Comparison of ENCODE assay signal across 14 cellular contexts in the genomic region with DNA sequence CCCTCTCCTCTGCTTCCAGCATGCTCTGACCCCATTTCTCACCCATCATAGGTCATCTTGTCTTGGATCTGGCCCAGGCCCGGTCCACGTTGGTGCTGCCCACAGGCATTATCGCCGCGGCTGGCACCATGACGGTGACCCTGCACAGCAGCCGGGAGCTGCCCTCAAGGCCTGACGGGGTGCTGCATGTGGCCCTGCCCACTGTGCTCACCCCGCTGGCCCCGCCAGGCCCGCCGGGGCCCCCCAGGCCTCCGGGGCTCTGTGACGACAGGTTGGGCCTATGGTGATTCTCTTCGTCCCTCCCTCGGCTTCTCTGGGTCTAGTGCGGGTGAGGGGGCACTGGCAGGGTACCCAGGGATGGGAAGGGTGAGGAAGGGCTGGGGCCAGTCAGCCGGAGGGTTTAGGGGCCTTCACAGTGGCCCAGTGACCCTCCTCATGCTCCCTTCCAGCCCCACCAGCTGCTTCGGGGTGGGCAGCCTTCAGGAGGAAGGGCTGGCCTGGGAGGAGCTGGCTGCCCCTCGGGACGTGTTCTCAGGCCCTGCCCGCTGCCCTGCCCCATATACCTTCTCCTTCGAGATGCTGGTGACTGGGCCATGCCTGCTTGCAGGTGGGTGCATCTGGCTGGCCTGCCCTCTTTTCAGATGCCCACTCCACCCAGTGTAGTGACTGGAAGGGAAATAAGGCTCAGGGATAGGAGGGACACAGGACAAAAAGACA. TPM values are rescaled to one million over a fixed set of nuclear protein-coding genes. Genes with fewer than 3 reads are reported as not detected.
DNase-seq lines count a peak whose midpoint lies in the region; ATAC-seq and TF ChIP-seq lines count a peak whose summit lies in the region.
"Had no signal": no experiment of that assay in that cellular context is flagged by ENCODE, and none has a peak within 500 bp of the region (broad histone marks: within the 10 kb centered on the region; RNA-seq: fewer than 3 reads in every experiment).

No MANE protein-coding gene starts in this region.

- H3K4me3 ChIP-seq in BLaER1 treated with 17β-estradiol and CSF1 and Interleukin-3, amounts not matched to agents 10 nM and 100 nM: no peak overlapping the region
- H3K4me3 ChIP-seq in endocrine pancreas (ENCODE audit: control insufficient read depth, insufficient read depth, low read length) (no peak overlapping the region), osteoblast (ENCODE audit: insufficient read depth, low read length) (no peak overlapping the region)
- H3K4me3 ChIP-seq: GM12878 had no signal

- H3K27ac Mint-ChIP-seq in T-helper 2 cell treated with Interferon-gamma antibody and Interleukin-4, amounts not matched to agents 5 μg/mL and 100 μg/mL, for 36 hours: no peak overlapping the region
- H3K27ac Mint-ChIP-seq: CD4-positive, alpha-beta memory T cell had no signal

- no peaks in the 10 kb centered on the region for H3K9me3 Mint-ChIP-seq in T-helper 2 cell treated with Interferon-gamma antibody and Interleukin-4, amounts not matched to agents 5 μg/mL and 100 μg/mL, for 36 hours

- peak; percentile 4 for DNase-seq in H4 (ENCODE audit: low spot score)
- DNase-seq in osteoblast (ENCODE audit: insufficient read length, low spot score, missing footprints): peak; percentile 65
- no peak for DNase-seq in T-helper 2 cell treated with Interferon-gamma antibody and Interleukin-4, amounts not matched to agents 5 μg/mL and 100 μg/mL, for 36 hours (ENCODE audit: low spot score)
- no peak for DNase-seq in AG20443 (ENCODE audit: low spot score)
- no peak for DNase-seq in cerebellar nuclear complex (lab: John Stamatoyannopoulos, UW)
- DNase-seq: CD4-positive, alpha-beta memory T cell; HCEC 1CT had no signal

- peaks cover 41 to 47% (median 45%) of the 10 kb centered on the region in 11 experiments for H3K27me3 ChIP-seq in BLaER1 treated with 17β-estradiol and CSF1 and Interleukin-3, amounts not matched to agents 10 nM and 100 nM
- H3K27me3 ChIP-seq in endocrine pancreas (ENCODE audit: control insufficient read depth, insufficient read depth, low read length): no peaks in the 10 kb centered on the region
- H3K27me3 ChIP-seq in osteoblast (ENCODE audit: insufficient read depth, low read length): peaks cover 50% of the 10 kb centered on the region

- peak overlapping the region in 2 of 11 experiments; percentile 9 to 16; a peak in 2 of 22 replicates for H3K9ac ChIP-seq in BLaER1 treated with 17β-estradiol and CSF1 and Interleukin-3, amounts not matched to agents 10 nM and 100 nM
- peak overlapping the region; percentile 61 for H3K9ac ChIP-seq in endocrine pancreas (ENCODE audit: control insufficient read depth, insufficient read depth, low read length)

- peaks cover 50 to 97% (median 80%) of the 10 kb centered on the region in 10 experiments for H3K4me1 ChIP-seq in BLaER1 treated with 17β-estradiol and CSF1 and Interleukin-3, amounts not matched to agents 10 nM and 100 nM
- H3K4me1 ChIP-seq in endocrine pancreas (ENCODE audit: control insufficient read depth, insufficient read depth, low read length) (peaks cover 13% of the 10 kb centered on the region), osteoblast (ENCODE audit: insufficient read depth, low read length) (no peaks in the 10 kb centered on the region)

- H3K4me1 Mint-ChIP-seq in T-helper 2 cell treated with Interferon-gamma antibody and Interleukin-4, amounts not matched to agents 5 μg/mL and 100 μg/mL, for 36 hours (ENCODE audit: low read depth): peaks cover 4% of the 10 kb centered on the region

- no peaks in the 10 kb centered on the region for H3K36me3 ChIP-seq in BLaER1 treated with 17β-estradiol and CSF1 and Interleukin-3, amounts not matched to agents 10 nM and 100 nM
- H3K36me3 ChIP-seq in endocrine pancreas (ENCODE audit: control insufficient read depth, insufficient read depth, low read length) (no peaks in the 10 kb centered on the region), osteoblast (ENCODE audit: insufficient read depth, low read length) (no peaks in the 10 kb centered on the region)

- no peak for TF ChIP-seq CTCF in osteoblast (IDR thresholded peaks at IDR 0.05; ENCODE audit: extremely low read depth, low read depth, low read length)

- ATAC-seq in GM18517 (IDR thresholded peaks at IDR 0.05; ENCODE audit: unreplicated experiment): no peak

- no peak overlapping the region for H3K27ac ChIP-seq in BLaER1 treated with 17β-estradiol and CSF1 and Interleukin-3, amounts not matched to agents 10 nM and 100 nM
- no peak overlapping the region for H3K27ac ChIP-seq in osteoblast (ENCODE audit: low read depth, low read length)
- H3K27ac ChIP-seq: HL-60 had no signal

- H4K20me1 ChIP-seq in BLaER1 treated with 17β-estradiol and CSF1 and Interleukin-3, amounts not matched to agents 10 nM and 100 nM: peaks cover 0 to 72% (median 41%) of the 10 kb centered on the region in 11 experiments; a peak in 19 of 22 replicates
- no peaks in the 10 kb centered on the region for H4K20me1 ChIP-seq in osteoblast (ENCODE audit: insufficient read depth, low read length)

- H3K4me2 ChIP-seq in BLaER1 treated with 17β-estradiol and CSF1 and Interleukin-3, amounts not matched to agents 10 nM and 100 nM: peak overlapping the region in 9 of 11 experiments; percentile 64 to 98 (median 93); a peak in 17 of 22 replicates
- H3K4me2 ChIP-seq in osteoblast (ENCODE audit: insufficient read depth, low read length): no peak overlapping the region

- no peaks in the 10 kb centered on the region for H3K79me2 ChIP-seq in osteoblast (ENCODE audit: insufficient read depth, low read length)

- no peaks in the 10 kb centered on the region for H3K36me3 Mint-ChIP-seq in T-helper 2 cell treated with Interferon-gamma antibody and Interleukin-4, amounts not matched to agents 5 μg/mL and 100 μg/mL, for 36 hours (ENCODE audit: low read depth)
- H3K36me3 Mint-ChIP-seq: CD4-positive, alpha-beta memory T cell had no signal

- no peak overlapping the region for H2AFZ ChIP-seq in osteoblast (ENCODE audit: low read length)

- no peaks in the 10 kb centered on the region for H3K9me3 ChIP-seq in BLaER1 treated with 17β-estradiol and CSF1 and Interleukin-3, amounts not matched to agents 10 nM and 100 nM (replicated peaks in 1 of 11)
- no peaks in the 10 kb centered on the region for H3K9me3 ChIP-seq in endocrine pancreas (ENCODE audit: control insufficient read depth, low read length)
- H3K9me3 ChIP-seq in osteoblast (ENCODE audit: low read depth, low read length): no peaks in the 10 kb centered on the region

- no peak overlapping the region for H3K4me3 Mint-ChIP-seq in T-helper 2 cell treated with Interferon-gamma antibody and Interleukin-4, amounts not matched to agents 5 μg/mL and 100 μg/mL, for 36 hours
- H3K4me3 Mint-ChIP-seq: CD4-positive, alpha-beta memory T cell had no signal

- H3K27me3 Mint-ChIP-seq in T-helper 2 cell treated with Interferon-gamma antibody and Interleukin-4, amounts not matched to agents 5 μg/mL and 100 μg/mL, for 36 hours (ENCODE audit: low read depth): peaks cover 31% of the 10 kb centered on the region

RNA-seq across cellular contexts. Expression of a gene that starts 3.9 kb away (rescaled TPM):
- not detected in 2 replicates for total RNA-seq in H4 (2014; rRNA removed; shearing (Covaris generic))
- total RNA-seq in osteoblast: not detected in 2 replicates
- total RNA-seq: CD4-positive, alpha-beta memory T cell; GM12878 had no signal

RNA-seq across cellular contexts. Expression of a gene that starts 15.5 kb away (rescaled TPM):
- total RNA-seq in H4 (2014; rRNA removed; shearing (Covaris generic)): 98.6 and 110 TPM in 2 replicates
- total RNA-seq in osteoblast: 26.8 and 28.9 TPM in 2 replicates

RNA-seq across cellular contexts. Expression of a gene that starts 16.2 kb away (rescaled TPM):
- 19.5 and 21.6 TPM in 2 replicates for total RNA-seq in H4 (2014; rRNA removed; shearing (Covaris generic))
- 2.7 and 3.3 TPM in 2 replicates for total RNA-seq in osteoblast

RNA-seq across cellular contexts. Expression of a gene that starts 28.1 kb away (rescaled TPM):
- total RNA-seq in H4 (2014; rRNA removed; shearing (Covaris generic)): 0.47 and 1.6 TPM in 2 replicates
- not detected in 2 replicates for total RNA-seq in osteoblast

RNA-seq across cellular contexts. Expression of a gene that starts 42.5 kb away (rescaled TPM):
- not detected in 2 replicates for total RNA-seq in H4 (2014; rRNA removed; shearing (Covaris generic))
- not detected in 2 replicates for total RNA-seq in osteoblast
- total RNA-seq: A673; CD4-positive, alpha-beta memory T cell; G401; GM12878 had no signal

Comparison
In these comparisons a context has a peak if more than half of its experiments do, and no peak if none do; other contexts are left out.
1. DNase-seq: peak in H4 (single experiment) and osteoblast (single experiment); none in T-helper 2 cell treated with Interferon-gamma antibody and Interleukin-4, amounts not matched to agents 5 μg/mL and 100 μg/mL, for 36 hours (single experiment), AG20443 (single experiment) and cerebellar nuclear complex (0 of 2).